In genomic region chr1:218342091-218342490, GRCh38 we compare ENCODE assay signal across 30 cellular contexts. TPM values are rescaled to one million over a fixed set of nuclear protein-coding genes. Genes with fewer than 3 reads are reported as not detected.
"Had no signal": no experiment of that assay in that cellular context is flagged by ENCODE, and none has a peak within 500 bp of the region (broad histone marks: within the 10 kb centered on the region; RNA-seq: fewer than 3 reads in every experiment).

No MANE protein-coding gene starts in this region.

- H3K4me3 Mint-ChIP-seq: activated CD4-positive, alpha-beta memory T cell treated with anti-CD3 and anti-CD28 coated beads, Interleukin-2, amount 10 ng/mL, durations not matched to agents 7 days and 5 days; activated CD4-positive, alpha-beta T cell treated with anti-CD3 and anti-CD28 coated beads, Interleukin-2, amount 10 ng/mL, durations not matched to agents 7 days and 5 days; activated naive CD8-positive, alpha-beta T cell; activated T-cell treated with anti-CD3 and anti-CD28 coated beads, Interleukin-2, amount 50 U/mL, for 24 hours; activated T-cell treated with anti-CD3 and anti-CD28 coated beads, Interleukin-2, amount 50 U/mL, for 72 hours; central memory CD8-positive, alpha-beta T cell; dendritic cell treated with granulocyte-macrophage colony-stimulating factor and Interleukin-4, amounts not matched to agents 40 ng/mL and 50 ng/mL, for 4 days; effector memory CD8-positive, alpha-beta T cell had no signal

- ATAC-seq: activated T-cell treated with anti-CD3 and anti-CD28 coated beads, Interleukin-2, amount 50 U/mL, for 72 hours; effector memory CD8-positive, alpha-beta T cell; foreskin keratinocyte; gastrocnemius medialis had no signal

- H3K27ac ChIP-seq: brain microvascular endothelial cell, coronary artery, esophagus muscularis mucosa, foreskin keratinocyte, gastrocnemius medialis had no signal

- H3K4me3 ChIP-seq: coronary artery, esophagus muscularis mucosa, gastrocnemius medialis had no signal

- FAIRE-seq: astrocyte, bronchial epithelial cell had no signal

- H3K9me3 Mint-ChIP-seq: activated CD4-positive, alpha-beta memory T cell treated with anti-CD3 and anti-CD28 coated beads, Interleukin-2, amount 10 ng/mL, durations not matched to agents 7 days and 5 days; activated CD4-positive, alpha-beta T cell treated with anti-CD3 and anti-CD28 coated beads, Interleukin-2, amount 10 ng/mL, durations not matched to agents 7 days and 5 days; activated T-cell treated with anti-CD3 and anti-CD28 coated beads, Interleukin-2, amount 50 U/mL, for 24 hours; activated T-cell treated with anti-CD3 and anti-CD28 coated beads, Interleukin-2, amount 50 U/mL, for 72 hours; central memory CD8-positive, alpha-beta T cell; dendritic cell treated with granulocyte-macrophage colony-stimulating factor and Interleukin-4, amounts not matched to agents 40 ng/mL and 50 ng/mL, for 4 days; effector memory CD8-positive, alpha-beta T cell had no signal

- DNase-seq: activated CD4-positive, alpha-beta memory T cell treated with anti-CD3 and anti-CD28 coated beads, Interleukin-2, amount 10 ng/mL, durations not matched to agents 7 days and 5 days; activated CD4-positive, alpha-beta T cell treated with anti-CD3 and anti-CD28 coated beads for 1 hour; activated CD4-positive, alpha-beta T cell treated with anti-CD3 and anti-CD28 coated beads for 4 hours; activated CD4-positive, alpha-beta T cell treated with anti-CD3 and anti-CD28 coated beads, Interleukin-2, amount 10 ng/mL, durations not matched to agents 7 days and 5 days; activated CD4-positive, alpha-beta T cell treated with anti-CD3 and anti-CD28 coated beads, Interleukin-2, amount 50 U/mL, for 4 hours; activated CD8-positive, alpha-beta memory T cell treated with anti-CD3 and anti-CD28 coated beads, Interleukin-2, amount 50 U/mL, for 48 hours; activated effector memory CD4-positive, alpha-beta T cell treated with Interleukin-2 at 50 U/mL for 16 hours; activated gamma-delta T cell treated with Interleukin-2 at 50 U/mL for 16 hours; activated naive CD4-positive, alpha-beta T cell treated with anti-CD3 and anti-CD28 coated beads, Interleukin-2, amount 50 U/mL, for 16 hours; activated naive CD4-positive, alpha-beta T cell treated with Interleukin-2 at 50 U/mL for 16 hours; activated T-cell treated with anti-CD3 and anti-CD28 coated beads for 4 hours; activated T-cell treated with anti-CD3 and anti-CD28 coated beads, Interleukin-2, amount 50 U/mL, for 24 hours; activated T-cell treated with anti-CD3 and anti-CD28 coated beads, Interleukin-2, amount 50 U/mL, for 72 hours; amniotic stem cell; anterior cingulate cortex; brain microvascular endothelial cell; effector CD4-positive, alpha-beta T cell; effector memory CD8-positive, alpha-beta T cell; erythroblast; foreskin keratinocyte; gastrocnemius medialis; glutamatergic neuron; T-helper 2 cell had no signal

- H3K36me3 ChIP-seq: esophagus muscularis mucosa, gastrocnemius medialis had no signal

- H3K27me3 Mint-ChIP-seq: central memory CD8-positive, alpha-beta T cell had no signal

- H3K27me3 ChIP-seq: brain microvascular endothelial cell, esophagus muscularis mucosa, foreskin keratinocyte, gastrocnemius medialis had no signal

- H3K9me3 ChIP-seq: esophagus muscularis mucosa, gastrocnemius medialis had no signal

- H3K27ac Mint-ChIP-seq: activated CD4-positive, alpha-beta memory T cell treated with anti-CD3 and anti-CD28 coated beads, Interleukin-2, amount 10 ng/mL, durations not matched to agents 7 days and 5 days; activated CD4-positive, alpha-beta T cell treated with anti-CD3 and anti-CD28 coated beads, Interleukin-2, amount 10 ng/mL, durations not matched to agents 7 days and 5 days; activated naive CD8-positive, alpha-beta T cell; activated T-cell treated with anti-CD3 and anti-CD28 coated beads, Interleukin-2, amount 50 U/mL, for 24 hours; activated T-cell treated with anti-CD3 and anti-CD28 coated beads, Interleukin-2, amount 50 U/mL, for 72 hours; dendritic cell treated with granulocyte-macrophage colony-stimulating factor and Interleukin-4, amounts not matched to agents 40 ng/mL and 50 ng/mL, for 4 days; effector memory CD8-positive, alpha-beta T cell had no signal

- H3K4me1 Mint-ChIP-seq: activated CD4-positive, alpha-beta T cell treated with anti-CD3 and anti-CD28 coated beads, Interleukin-2, amount 10 ng/mL, durations not matched to agents 7 days and 5 days; central memory CD8-positive, alpha-beta T cell had no signal

RNA-seq across cellular contexts. Expression of gene TGFB2, which starts 3.0 kb away (rescaled TPM):
- total RNA-seq: activated CD4-positive, alpha-beta memory T cell treated with anti-CD3 and anti-CD28 coated beads, Interleukin-2, amount 10 ng/mL, durations not matched to agents 7 days and 5 days; activated CD4-positive, alpha-beta T cell treated with anti-CD3 and anti-CD28 coated beads, Interleukin-2, amount 10 ng/mL, durations not matched to agents 7 days and 5 days; activated T-cell treated with anti-CD3 and anti-CD28 coated beads, Interleukin-2, amount 50 U/mL, for 72 hours had no signal
